ENCODE assay signal across 1 cellular context in the genomic region with DNA sequence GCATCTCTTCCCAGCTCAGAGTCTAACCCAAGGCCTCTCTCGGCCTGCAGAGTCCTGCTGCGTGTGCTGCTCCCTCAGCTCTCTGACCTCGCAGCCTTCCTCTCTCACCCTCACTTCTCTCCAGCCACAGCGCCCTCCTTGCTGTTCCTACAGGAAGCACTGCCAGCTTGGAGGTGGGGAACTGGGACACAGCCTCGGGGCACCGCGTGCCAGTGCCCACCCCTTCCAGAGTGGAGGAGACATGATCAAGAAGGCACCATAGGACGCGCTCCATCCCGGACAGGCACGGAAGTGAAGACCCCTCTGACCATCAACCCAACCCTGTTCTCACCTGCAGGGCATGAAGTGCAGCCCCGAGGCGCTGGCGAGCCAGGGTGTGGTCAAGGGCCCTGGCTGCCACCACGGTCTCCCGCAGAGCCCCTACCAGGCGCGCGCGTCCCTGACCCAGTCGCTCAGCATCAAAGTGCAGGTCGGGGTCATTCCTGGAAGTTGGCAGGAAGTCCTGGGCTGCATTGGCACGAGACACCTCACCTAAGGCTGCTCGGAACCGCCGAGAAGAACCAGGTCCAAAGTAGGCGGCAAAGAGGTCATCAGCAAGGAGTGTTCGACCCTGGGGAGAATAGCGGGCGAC.
TF ChIP-seq lines count a peak whose summit lies in the region.

No MANE protein-coding gene starts in this region.

TF ChIP-seq in IMR-90, 13 proteins besides CTCF, POLR2A, EP300 and RAD21:
- no peak for TF ChIP-seq BHLHE40 (IDR thresholded peaks at IDR 0.05; ENCODE audit: low read depth, low read length)
- no peak for TF ChIP-seq CHD1 (IDR thresholded peaks at IDR 0.05; ENCODE audit: low read depth, low read length)
- TF ChIP-seq, protein P1, sequence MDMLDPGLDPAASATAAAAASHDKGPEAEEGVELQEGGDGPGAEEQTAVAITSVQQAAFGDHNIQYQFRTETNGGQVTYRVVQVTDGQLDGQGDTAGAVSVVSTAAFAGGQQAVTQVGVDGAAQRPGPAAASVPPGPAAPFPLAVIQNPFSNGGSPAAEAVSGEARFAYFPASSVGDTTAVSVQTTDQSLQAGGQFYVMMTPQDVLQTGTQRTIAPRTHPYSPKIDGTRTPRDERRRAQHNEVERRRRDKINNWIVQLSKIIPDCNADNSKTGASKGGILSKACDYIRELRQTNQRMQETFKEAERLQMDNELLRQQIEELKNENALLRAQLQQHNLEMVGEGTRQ (IDR thresholded peaks at IDR 0.05; ENCODE audit: low read depth, low read length), result no peak
- no peak for TF ChIP-seq NFE2L2 (IDR thresholded peaks at IDR 0.05; ENCODE audit: low read depth, low read length)
- TF ChIP-seq FOS (IDR thresholded peaks at IDR 0.05; ENCODE audit: low read depth, low read length), result no peak
- no peak for TF ChIP-seq RFX5 (IDR thresholded peaks at IDR 0.05; ENCODE audit: low read depth, low read length)
- no peak for TF ChIP-seq MAZ (IDR thresholded peaks at IDR 0.05; ENCODE audit: borderline replicate concordance, low read depth, low read length)
- TF ChIP-seq CEBPB (IDR thresholded peaks at IDR 0.05; ENCODE audit: low read depth, low read length), result no peak
- TF ChIP-seq RCOR1 (IDR thresholded peaks at IDR 0.05; ENCODE audit: insufficient replicate concordance, low read length), result no peak
- no peak for TF ChIP-seq SMC3 (IDR thresholded peaks at IDR 0.05; ENCODE audit: low read depth, low read length)
- TF ChIP-seq MXI1 (IDR thresholded peaks at IDR 0.05; ENCODE audit: borderline replicate concordance, low read depth, low read length), result no peak
- TF ChIP-seq MAFK (IDR thresholded peaks at IDR 0.05; ENCODE audit: low read depth, low read length), result no peak
- TF ChIP-seq, protein P2, sequence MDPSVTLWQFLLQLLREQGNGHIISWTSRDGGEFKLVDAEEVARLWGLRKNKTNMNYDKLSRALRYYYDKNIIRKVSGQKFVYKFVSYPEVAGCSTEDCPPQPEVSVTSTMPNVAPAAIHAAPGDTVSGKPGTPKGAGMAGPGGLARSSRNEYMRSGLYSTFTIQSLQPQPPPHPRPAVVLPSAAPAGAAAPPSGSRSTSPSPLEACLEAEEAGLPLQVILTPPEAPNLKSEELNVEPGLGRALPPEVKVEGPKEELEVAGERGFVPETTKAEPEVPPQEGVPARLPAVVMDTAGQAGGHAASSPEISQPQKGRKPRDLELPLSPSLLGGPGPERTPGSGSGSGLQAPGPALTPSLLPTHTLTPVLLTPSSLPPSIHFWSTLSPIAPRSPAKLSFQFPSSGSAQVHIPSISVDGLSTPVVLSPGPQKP (IDR thresholded peaks at IDR 0.05; ENCODE audit: borderline replicate concordance, low read depth, low read length), result no peak
